In the genomic region with DNA sequence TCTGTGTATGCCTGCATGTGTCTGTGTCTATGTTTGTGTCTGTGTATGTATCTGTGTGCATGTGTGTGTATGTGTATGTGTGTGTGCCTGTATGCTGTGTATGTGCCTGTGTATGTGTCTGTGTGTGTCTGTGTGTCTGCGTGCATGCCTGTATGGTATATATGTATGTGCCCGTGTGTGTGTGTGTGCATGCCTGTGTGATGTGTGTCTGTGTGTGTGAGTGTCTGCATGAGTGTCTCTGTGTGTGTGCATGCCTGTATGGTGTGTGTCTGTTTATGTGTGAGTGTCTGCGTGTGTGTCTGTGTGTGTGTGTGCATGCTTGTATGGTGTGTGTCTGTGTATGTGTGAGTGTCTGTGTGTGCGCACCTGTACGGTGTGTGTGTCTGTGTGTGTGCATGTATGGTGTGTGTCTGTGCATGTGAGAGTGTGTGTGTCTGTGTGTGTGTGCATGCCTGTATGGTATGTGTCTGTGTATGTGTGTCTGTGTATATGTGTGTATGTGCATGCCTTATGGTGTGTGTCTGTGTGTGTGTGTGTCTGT, we compare ENCODE assay signal across 21 cellular contexts.
A peak's percentile ranks its signal among the peaks of the same experiment; 100 is the strongest.
DNase-seq lines count a peak whose midpoint lies in the region; ATAC-seq, FAIRE-seq and TF ChIP-seq lines count a peak whose summit lies in the region.
"Had no signal": no experiment of that assay in that cellular context is flagged by ENCODE, and none has a peak within 500 bp of the region (broad histone marks: within the 10 kb centered on the region; RNA-seq: fewer than 3 reads in every experiment).

No MANE protein-coding gene starts in this region.

- in situ Hi-C loops in GM13977 (cut with MboI; ENCODE audit: low pct_unique_long_range_greater_than_20kb, low sequenced_read_pairs, unreplicated experiment) = no loop called here

- DNase-seq in bronchial epithelial cell (ENCODE audit: low read depth) (no peak), mesenchymal stem cell (no peak), upper lobe of right lung (peak; percentile 3), NCI-H187 treated with DMSO at 0.1 percent for 48 hours (lab: John Stamatoyannopoulos, UW) (no peak), GM13977 (ENCODE audit: low spot score) (no peak)
- DNase-seq in stimulated activated CD4-positive, alpha-beta T cell treated with anti-CD3 and anti-CD28 coated beads, Interleukin-4, amount 100 ng/mL, for 4 hours = no peak
- DNase-seq: BE2C, DMS79, HFFc6, NCI-H1092 treated with DMSO at 0.1 percent for 48 hours, NCI-H1694, NCI-H2081 treated with DMSO at 0.1 percent for 48 hours, NCI-H446 treated with DMSO at 0.1 percent for 48 hours, NCI-H526 treated with DMSO at 0.1 percent for 48 hours, OCI-M1 had no signal

- H4K8ac ChIP-seq in mesenchymal stem cell (ENCODE audit: low read length) = no peak overlapping the region

- H3K9me3 ChIP-seq in HEK293 (ENCODE audit: control insufficient read depth, insufficient read depth, low read depth, low read length) (no peaks in the 10 kb centered on the region), mesenchymal stem cell (ENCODE audit: control insufficient read depth, low read length) (peaks cover 11% of the 10 kb centered on the region), upper lobe of right lung (no peaks in the 10 kb centered on the region)

- H3K36me3 ChIP-seq in HEK293 (ENCODE audit: control insufficient read depth in 2 of 2, insufficient read depth in 1 of 2, low read length in 2 of 2) (no peaks in the 10 kb centered on the region), bronchial epithelial cell (ENCODE audit: control insufficient read depth, insufficient read depth, low read length) (no peaks in the 10 kb centered on the region), mesenchymal stem cell (ENCODE audit: control insufficient read depth in 1 of 2, insufficient read depth in 2 of 2, low read depth in 1 of 2, low read length in 2 of 2) (no peaks in the 10 kb centered on the region), upper lobe of right lung (no peaks in the 10 kb centered on the region)
- H3K36me3 ChIP-seq: BE2C, SJSA1 had no signal

- TF ChIP-seq CTCF in HEK293 (tag by site-specific recombination; IDR thresholded peaks at IDR 0.05) (no peak), bronchial epithelial cell (IDR thresholded peaks at IDR 0.05; ENCODE audit: insufficient read depth, low read length, severe bottlenecking) (no peak), upper lobe of right lung (IDR thresholded peaks at IDR 0.05) (no peak), GM13977 (IDR thresholded peaks at IDR 0.05; ENCODE audit: extremely low read depth, insufficient read depth, missing control alignments) (no peak)

- H3K4me2 ChIP-seq in mesenchymal stem cell (ENCODE audit: low read length, poor library complexity, severe bottlenecking) = no peak overlapping the region
- H3K4me2 ChIP-seq: KMS-11 had no signal

- no peak overlapping the region for H3K18ac ChIP-seq in mesenchymal stem cell (ENCODE audit: low read depth in 1 of 2, low read length in 2 of 2)

- no peak overlapping the region for H2BK120ac ChIP-seq in mesenchymal stem cell (ENCODE audit: low read depth, low read length)

- ATAC-seq in upper lobe of right lung = peak; percentile 15
- ATAC-seq: Right ventricle myocardium inferior had no signal

- H3K23ac ChIP-seq in mesenchymal stem cell (ENCODE audit: low read length in 2 of 2) = no peak overlapping the region

- H3K9ac ChIP-seq in mesenchymal stem cell (ENCODE audit: low read length) = no peak overlapping the region
- H3K9ac ChIP-seq: KMS-11 had no signal

- no peak overlapping the region for H2BK5ac ChIP-seq in mesenchymal stem cell (ENCODE audit: low read depth, low read length, poor library complexity, severe bottlenecking)

- no peak overlapping the region for H3K4me3 ChIP-seq in HEK293 (ENCODE audit: low read depth, low read length)
- no peak overlapping the region for H3K4me3 ChIP-seq in bronchial epithelial cell (ENCODE audit: low read depth, low read length)
- H3K4me3 ChIP-seq in mesenchymal stem cell (ENCODE audit: insufficient read depth in 1 of 2, low read depth in 1 of 2, low read length in 2 of 2) = no peak overlapping the region
- H3K4me3 ChIP-seq in upper lobe of right lung = no peak overlapping the region
- H3K4me3 ChIP-seq: SJSA1 had no signal

- peak overlapping the region; percentile 4 for H4K91ac ChIP-seq in mesenchymal stem cell (ENCODE audit: low read length)

- no peak overlapping the region for H3K14ac ChIP-seq in mesenchymal stem cell (ENCODE audit: low read length in 2 of 2)

- H3K27me3 ChIP-seq in bronchial epithelial cell (ENCODE audit: control insufficient read depth, insufficient read depth, low read length) (no peaks in the 10 kb centered on the region), mesenchymal stem cell (ENCODE audit: control insufficient read depth in 1 of 2, insufficient read depth in 1 of 2, low read length in 2 of 2) (no peaks in the 10 kb centered on the region), upper lobe of right lung (no peaks in the 10 kb centered on the region)
- H3K27me3 ChIP-seq: BE2C, SJSA1 had no signal

- no peaks in the 10 kb centered on the region for H3K79me1 ChIP-seq in mesenchymal stem cell (replicated peaks; ENCODE audit: low read length, poor library complexity, severe bottlenecking)

- H3K4me1 ChIP-seq in HEK293 (ENCODE audit: control insufficient read depth, insufficient read depth, low read length) = no peaks in the 10 kb centered on the region
- no peaks in the 10 kb centered on the region for H3K4me1 ChIP-seq in mesenchymal stem cell (ENCODE audit: control insufficient read depth, insufficient read depth, low read depth, low read length)
- no peaks in the 10 kb centered on the region for H3K4me1 ChIP-seq in upper lobe of right lung
- H3K4me1 ChIP-seq: BE2C, SJSA1 had no signal

- H2BK12ac ChIP-seq in mesenchymal stem cell (ENCODE audit: low read length in 2 of 2) = no peak overlapping the region

- H2AK5ac ChIP-seq in mesenchymal stem cell (ENCODE audit: low read length, severe bottlenecking) = no peak overlapping the region

- H2BK15ac ChIP-seq in mesenchymal stem cell (ENCODE audit: low read depth, poor library complexity, severe bottlenecking) = no peak overlapping the region

- 88% methylated on average over 5 of the region's 5 CpGs for WGBS in mesenchymal stem cell

- H3K4ac ChIP-seq in mesenchymal stem cell (ENCODE audit: low read depth in 1 of 2, low read length in 2 of 2) = no peak overlapping the region

- CTCF ChIA-PET in HEK293 (lab: Yijun Ruan, JAX) = no interaction called here

- peak; percentile 99 for FAIRE-seq in bronchial epithelial cell (lab: Jason Lieb, UNC)
- FAIRE-seq: A204.1, H54 had no signal

- H3K27ac ChIP-seq in HEK293 (ENCODE audit: extremely low read depth, low read depth, low read length) (no peak overlapping the region), mesenchymal stem cell (ENCODE audit: low read length, poor library complexity, severe bottlenecking) (no peak overlapping the region), upper lobe of right lung (no peak overlapping the region)
- H3K27ac ChIP-seq: KMS-11, SJSA1 had no signal

- intact Hi-C loops in upper lobe of right lung (cut with DNase I) = no loop called here

- no peak overlapping the region for H2AFZ ChIP-seq in mesenchymal stem cell (ENCODE audit: low read depth, low read length)

- POLR2A ChIA-PET in HEK293 (lab: Yijun Ruan, JAX) = no interaction called here

TF ChIP-seq in HEK293, 187 proteins besides CTCF, POLR2A, EP300 and RAD21:
- TF ChIP-seq, protein P1, sequence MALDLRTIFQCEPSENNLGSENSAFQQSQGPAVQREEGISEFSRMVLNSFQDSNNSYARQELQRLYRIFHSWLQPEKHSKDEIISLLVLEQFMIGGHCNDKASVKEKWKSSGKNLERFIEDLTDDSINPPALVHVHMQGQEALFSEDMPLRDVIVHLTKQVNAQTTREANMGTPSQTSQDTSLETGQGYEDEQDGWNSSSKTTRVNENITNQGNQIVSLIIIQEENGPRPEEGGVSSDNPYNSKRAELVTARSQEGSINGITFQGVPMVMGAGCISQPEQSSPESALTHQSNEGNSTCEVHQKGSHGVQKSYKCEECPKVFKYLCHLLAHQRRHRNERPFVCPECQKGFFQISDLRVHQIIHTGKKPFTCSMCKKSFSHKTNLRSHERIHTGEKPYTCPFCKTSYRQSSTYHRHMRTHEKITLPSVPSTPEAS (tag by site-specific recombination; IDR thresholded peaks at IDR 0.05) = peak; percentile 85
- TF ChIP-seq ZNF433 (tag by site-specific recombination; IDR thresholded peaks at IDR 0.05; ENCODE audit: low read depth) = no peak
